Comparison of ENCODE assay signal across 1 cellular context in the genomic region with DNA sequence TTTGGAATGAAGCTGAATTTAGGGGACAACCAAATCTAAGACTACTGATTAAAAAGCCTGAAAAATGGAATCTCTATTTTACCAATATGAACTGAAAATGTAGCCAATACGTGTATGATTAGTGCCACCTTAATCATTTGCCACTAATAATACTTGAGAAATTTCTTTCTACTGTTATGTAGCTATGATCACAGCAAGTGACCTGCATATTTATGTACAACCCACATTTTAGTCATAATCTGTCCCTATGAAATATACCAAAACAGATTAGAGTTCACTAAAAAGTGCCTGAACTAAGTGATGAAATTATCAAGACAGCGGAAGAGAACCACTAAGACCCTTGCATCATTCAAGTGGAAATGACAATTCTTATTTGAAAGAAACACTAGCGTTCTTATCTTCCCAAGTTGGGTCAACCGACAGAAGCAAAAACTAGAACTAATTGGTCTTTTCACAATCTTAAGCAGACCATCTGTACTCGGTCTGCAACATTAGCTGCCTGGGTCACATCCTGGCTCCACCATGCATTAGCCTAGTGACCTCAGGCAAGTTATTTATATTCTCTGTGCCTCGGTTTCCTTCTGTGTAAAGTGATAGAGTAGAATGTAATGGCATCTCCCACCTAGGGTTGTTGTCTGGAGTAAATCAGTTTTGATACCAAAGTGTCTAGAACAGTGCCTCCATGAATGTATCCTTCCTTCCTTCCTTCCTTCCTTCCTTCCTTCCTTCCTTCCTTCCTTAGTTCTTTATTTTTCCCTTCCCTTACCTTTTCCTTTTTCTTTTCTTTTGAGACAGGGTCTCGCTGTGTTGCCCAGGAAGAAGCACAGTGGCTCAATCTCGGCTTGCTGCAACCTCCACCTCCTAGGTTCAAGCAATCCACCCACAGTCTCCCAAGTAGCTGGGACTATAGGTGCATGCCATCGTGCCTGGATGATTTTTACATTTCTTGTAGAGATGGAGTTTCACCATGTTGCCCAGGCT.
TF ChIP-seq lines count a peak whose summit lies in the region.

No MANE protein-coding gene starts in this region.

TF ChIP-seq in K562, 482 proteins besides CTCF, POLR2A, EP300 and RAD21 (continues in another document):
- TF ChIP-seq ZEB2 (IDR thresholded peaks at IDR 0.05) = peak; percentile 76; the same call in 1 of the 2 replicates
- TF ChIP-seq BHLHE40 (IDR thresholded peaks at IDR 0.05; ENCODE audit: low read length) = no peak
- peak in 1 of 2 experiments; percentile 93; a peak in 2 of 4 replicates for TF ChIP-seq ETV6 (IDR thresholded peaks at IDR 0.05; ENCODE audit: borderline replicate concordance in 1 of 2, low read depth in 2 of 2, low read length in 1 of 2)
- no peak for TF ChIP-seq ETV6 (CRISPR knock-in tag; IDR thresholded peaks at IDR 0.05; ENCODE audit: borderline replicate concordance)
- TF ChIP-seq HBP1 (CRISPR knock-in tag; IDR thresholded peaks at IDR 0.05) = peak; percentile 97
- TF ChIP-seq HLTF (IDR thresholded peaks at IDR 0.05) = peak; percentile 93
- peak; percentile 81 for TF ChIP-seq MEF2D (tag; conservative IDR thresholded peaks at IDR 0.05; ENCODE audit: low read depth)
- TF ChIP-seq, protein P1, sequence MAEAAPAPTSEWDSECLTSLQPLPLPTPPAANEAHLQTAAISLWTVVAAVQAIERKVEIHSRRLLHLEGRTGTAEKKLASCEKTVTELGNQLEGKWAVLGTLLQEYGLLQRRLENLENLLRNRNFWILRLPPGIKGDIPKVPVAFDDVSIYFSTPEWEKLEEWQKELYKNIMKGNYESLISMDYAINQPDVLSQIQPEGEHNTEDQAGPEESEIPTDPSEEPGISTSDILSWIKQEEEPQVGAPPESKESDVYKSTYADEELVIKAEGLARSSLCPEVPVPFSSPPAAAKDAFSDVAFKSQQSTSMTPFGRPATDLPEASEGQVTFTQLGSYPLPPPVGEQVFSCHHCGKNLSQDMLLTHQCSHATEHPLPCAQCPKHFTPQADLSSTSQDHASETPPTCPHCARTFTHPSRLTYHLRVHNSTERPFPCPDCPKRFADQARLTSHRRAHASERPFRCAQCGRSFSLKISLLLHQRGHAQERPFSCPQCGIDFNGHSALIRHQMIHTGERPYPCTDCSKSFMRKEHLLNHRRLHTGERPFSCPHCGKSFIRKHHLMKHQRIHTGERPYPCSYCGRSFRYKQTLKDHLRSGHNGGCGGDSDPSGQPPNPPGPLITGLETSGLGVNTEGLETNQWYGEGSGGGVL (CRISPR knock-in tag; IDR thresholded peaks at IDR 0.05) = peak; percentile 29; the same call in 1 of the 2 replicates
- peak; percentile 67 for TF ChIP-seq RBFOX2 (IDR thresholded peaks at IDR 0.05; ENCODE audit: low read depth, low read length)
- no peak for TF ChIP-seq NR2F6 (CRISPR knock-in tag; IDR thresholded peaks at IDR 0.05)
- TF ChIP-seq ZMIZ1 (IDR thresholded peaks at IDR 0.05; ENCODE audit: low read depth in 2 of 2, low read length in 2 of 2) = peak in 1 of 2 experiments; percentile 96; a peak in 2 of 4 replicates
- TF ChIP-seq ATF4 (CRISPR knock-in tag; IDR thresholded peaks at IDR 0.05) = peak; percentile 95
- peak; percentile 94 for TF ChIP-seq KLF16 (IDR thresholded peaks at IDR 0.05)
- 0 out of 2 replicates have a peak, but pooled peaks have one; percentile 35 for TF ChIP-seq PTTG1 (tag; IDR thresholded peaks at IDR 0.05; ENCODE audit: low read depth)
- no peak for TF ChIP-seq RBBP5 (IDR thresholded peaks at IDR 0.05; ENCODE audit: borderline replicate concordance, insufficient read depth, low read length, poor library complexity, severe bottlenecking)
- TF ChIP-seq POLR2B (IDR thresholded peaks at IDR 0.05; ENCODE audit: low read depth, partially characterized antibody) = peak; percentile 57
- TF ChIP-seq ZNF551 (CRISPR knock-in tag; IDR thresholded peaks at IDR 0.05) = 0 out of 2 replicates have a peak, but pooled peaks have one; percentile 36
- peak; percentile 78 for TF ChIP-seq NFIC (IDR thresholded peaks at IDR 0.05)
- TF ChIP-seq ARID1B (IDR thresholded peaks at IDR 0.05) = peak; percentile 99
- peak; percentile 98 for TF ChIP-seq LARP7 (IDR thresholded peaks at IDR 0.05)
- TF ChIP-seq TAL1 (IDR thresholded peaks at IDR 0.05) = peak; percentile 96
- no peak for TF ChIP-seq FOXK1 (CRISPR knock-in tag; IDR thresholded peaks at IDR 0.05; ENCODE audit: borderline replicate concordance)
- peak in 1 of 2 experiments; percentile 78; a peak in 2 of 4 replicates for TF ChIP-seq RCOR1 (IDR thresholded peaks at IDR 0.05; ENCODE audit: borderline replicate concordance in 1 of 2, low read depth in 2 of 2, low read length in 2 of 2)
- no peak for TF ChIP-seq PHB (CRISPR knock-in tag; IDR thresholded peaks at IDR 0.05)
- TF ChIP-seq CEBPG (CRISPR knock-in tag; IDR thresholded peaks at IDR 0.05) = peak; percentile 98
- TF ChIP-seq CEBPG (tag; conservative IDR thresholded peaks at IDR 0.05 in 1 of 2, IDR thresholded peaks at IDR 0.05 in 1 of 2) = peak; percentile 97 to 99
- TF ChIP-seq NFRKB (IDR thresholded peaks at IDR 0.05; ENCODE audit: low read depth) = peak; percentile 94
- no peak for TF ChIP-seq POLR2AphosphoS2 (IDR thresholded peaks at IDR 0.05; ENCODE audit: low read length)
- TF ChIP-seq MIER1 (IDR thresholded peaks at IDR 0.05; ENCODE audit: low read depth) = peak; percentile 69; the same call in 1 of the 2 replicates
- peak; percentile 90 for TF ChIP-seq ZNF609 (CRISPR knock-in tag; IDR thresholded peaks at IDR 0.05; ENCODE audit: borderline replicate concordance)
- TF ChIP-seq SMARCA4 (IDR thresholded peaks at IDR 0.05) = peak; percentile 97
- TF ChIP-seq, protein P2, sequence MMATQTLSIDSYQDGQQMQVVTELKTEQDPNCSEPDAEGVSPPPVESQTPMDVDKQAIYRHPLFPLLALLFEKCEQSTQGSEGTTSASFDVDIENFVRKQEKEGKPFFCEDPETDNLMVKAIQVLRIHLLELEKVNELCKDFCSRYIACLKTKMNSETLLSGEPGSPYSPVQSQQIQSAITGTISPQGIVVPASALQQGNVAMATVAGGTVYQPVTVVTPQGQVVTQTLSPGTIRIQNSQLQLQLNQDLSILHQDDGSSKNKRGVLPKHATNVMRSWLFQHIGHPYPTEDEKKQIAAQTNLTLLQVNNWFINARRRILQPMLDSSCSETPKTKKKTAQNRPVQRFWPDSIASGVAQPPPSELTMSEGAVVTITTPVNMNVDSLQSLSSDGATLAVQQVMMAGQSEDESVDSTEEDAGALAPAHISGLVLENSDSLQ (IDR thresholded peaks at IDR 0.05) = peak; percentile 57
- no peak for TF ChIP-seq ZNF507 (tag; conservative IDR thresholded peaks at IDR 0.05)
- TF ChIP-seq GATA2 (CRISPR knock-in tag; IDR thresholded peaks at IDR 0.05) = peak; percentile 95
- 0 out of 2 replicates have a peak, but pooled peaks have one; percentile 22 for TF ChIP-seq SNIP1 (IDR thresholded peaks at IDR 0.05; ENCODE audit: low read depth)
- TF ChIP-seq IRF9 (tag; IDR thresholded peaks at IDR 0.05) = peak; percentile 80
- peak; percentile 86 for TF ChIP-seq ZKSCAN8 (CRISPR knock-in tag; IDR thresholded peaks at IDR 0.05)
- TF ChIP-seq SMARCA5 (IDR thresholded peaks at IDR 0.05) = peak; percentile 76
- TF ChIP-seq ATF7 (IDR thresholded peaks at IDR 0.05) = peak; percentile 94
- TF ChIP-seq SRSF7 (optimal IDR thresholded peaks at IDR 0.05; ENCODE audit: low read depth, low read length) = no peak
- peak; percentile 45; the same call in 1 of the 2 replicates for TF ChIP-seq NR2C2 (CRISPR knock-in tag; IDR thresholded peaks at IDR 0.05)
- TF ChIP-seq NR2C2 (tag; IDR thresholded peaks at IDR 0.05) = peak; percentile 87
- TF ChIP-seq HDGF (IDR thresholded peaks at IDR 0.05) = peak; percentile 92
- TF ChIP-seq NRF1 (conservative IDR thresholded peaks at IDR 0.05 in 1 of 2, IDR thresholded peaks at IDR 0.05 in 1 of 2) = 0 out of 4 replicates have a peak, but pooled peaks of 1 of the 2 experiments have one; percentile 2
- TF ChIP-seq ELF1 (tag; IDR thresholded peaks at IDR 0.05) = 0 out of 2 replicates have a peak, but pooled peaks have one; percentile 1
- TF ChIP-seq POLR2AphosphoS5 (IDR thresholded peaks at IDR 0.05; ENCODE audit: control insufficient read depth, insufficient read depth, low read depth, low read length) = peak; percentile 96
- TF ChIP-seq KDM1A (IDR thresholded peaks at IDR 0.05) = peak; percentile 85 to 86
- 0 out of 2 replicates have a peak, but pooled peaks have one; percentile 1 for TF ChIP-seq ZNF436 (CRISPR knock-in tag; IDR thresholded peaks at IDR 0.05)
- TF ChIP-seq DPF2 (IDR thresholded peaks at IDR 0.05) = peak; percentile 98
- no peak for TF ChIP-seq ZNF445 (CRISPR knock-in tag; IDR thresholded peaks at IDR 0.05; ENCODE audit: low read depth)
